In the genomic region with DNA sequence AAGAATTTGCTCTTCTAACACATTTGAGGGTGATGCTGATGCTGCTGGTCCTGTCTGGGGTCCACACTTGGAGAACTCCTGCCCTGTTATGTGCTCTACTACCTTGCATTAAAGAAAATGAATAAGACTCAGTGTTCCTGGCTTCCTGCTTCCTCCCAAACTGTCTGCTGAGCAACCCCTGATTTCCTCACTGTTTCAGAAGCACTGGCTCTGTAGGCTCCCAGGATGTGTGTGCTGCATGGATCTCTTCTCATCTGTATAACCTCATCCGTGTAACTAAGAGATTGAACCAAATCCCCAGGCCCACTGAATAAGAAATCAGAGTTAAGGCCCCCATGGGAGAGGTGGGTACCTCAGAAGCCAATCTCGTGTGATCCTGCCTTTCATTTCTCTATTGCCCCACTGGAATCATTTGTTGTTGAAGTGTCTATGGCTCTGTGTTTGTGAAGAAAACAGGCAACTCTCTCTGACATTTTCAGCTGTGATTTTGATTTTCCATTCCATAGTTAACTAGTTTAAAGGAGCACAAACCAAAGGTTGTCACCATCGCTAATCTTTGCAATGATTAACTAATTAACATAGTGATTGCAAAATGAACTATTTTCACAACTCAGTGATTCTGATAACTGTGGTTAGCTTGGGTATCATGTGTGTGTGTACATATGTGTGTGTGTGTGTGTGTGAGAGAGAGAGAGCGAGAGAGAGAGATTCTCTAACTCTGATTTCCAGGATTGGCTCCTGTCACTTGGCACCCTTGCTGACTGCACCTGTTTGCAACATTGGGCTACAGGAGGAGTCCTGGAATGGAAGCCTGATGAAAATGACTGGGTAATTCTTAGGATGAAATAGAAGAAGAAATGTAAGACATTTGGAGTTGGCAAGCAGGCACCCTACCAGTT, we compare ENCODE assay signal across 1 cellular context.
TF ChIP-seq lines count a peak whose summit lies in the region.

No MANE protein-coding gene starts in this region.

TF ChIP-seq in liver, 16 proteins besides CTCF, POLR2A, EP300 and RAD21 (continued from another document):
- TF ChIP-seq, protein P1, sequence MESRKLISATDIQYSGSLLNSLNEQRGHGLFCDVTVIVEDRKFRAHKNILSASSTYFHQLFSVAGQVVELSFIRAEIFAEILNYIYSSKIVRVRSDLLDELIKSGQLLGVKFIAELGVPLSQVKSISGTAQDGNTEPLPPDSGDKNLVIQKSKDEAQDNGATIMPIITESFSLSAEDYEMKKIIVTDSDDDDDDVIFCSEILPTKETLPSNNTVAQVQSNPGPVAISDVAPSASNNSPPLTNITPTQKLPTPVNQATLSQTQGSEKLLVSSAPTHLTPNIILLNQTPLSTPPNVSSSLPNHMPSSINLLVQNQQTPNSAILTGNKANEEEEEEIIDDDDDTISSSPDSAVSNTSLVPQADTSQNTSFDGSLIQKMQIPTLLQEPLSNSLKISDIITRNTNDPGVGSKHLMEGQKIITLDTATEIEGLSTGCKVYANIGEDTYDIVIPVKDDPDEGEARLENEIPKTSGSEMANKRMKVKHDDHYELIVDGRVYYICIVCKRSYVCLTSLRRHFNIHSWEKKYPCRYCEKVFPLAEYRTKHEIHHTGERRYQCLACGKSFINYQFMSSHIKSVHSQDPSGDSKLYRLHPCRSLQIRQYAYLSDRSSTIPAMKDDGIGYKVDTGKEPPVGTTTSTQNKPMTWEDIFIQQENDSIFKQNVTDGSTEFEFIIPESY (IDR thresholded peaks at IDR 0.05), result peak; percentile 50
- TF ChIP-seq, protein P2, sequence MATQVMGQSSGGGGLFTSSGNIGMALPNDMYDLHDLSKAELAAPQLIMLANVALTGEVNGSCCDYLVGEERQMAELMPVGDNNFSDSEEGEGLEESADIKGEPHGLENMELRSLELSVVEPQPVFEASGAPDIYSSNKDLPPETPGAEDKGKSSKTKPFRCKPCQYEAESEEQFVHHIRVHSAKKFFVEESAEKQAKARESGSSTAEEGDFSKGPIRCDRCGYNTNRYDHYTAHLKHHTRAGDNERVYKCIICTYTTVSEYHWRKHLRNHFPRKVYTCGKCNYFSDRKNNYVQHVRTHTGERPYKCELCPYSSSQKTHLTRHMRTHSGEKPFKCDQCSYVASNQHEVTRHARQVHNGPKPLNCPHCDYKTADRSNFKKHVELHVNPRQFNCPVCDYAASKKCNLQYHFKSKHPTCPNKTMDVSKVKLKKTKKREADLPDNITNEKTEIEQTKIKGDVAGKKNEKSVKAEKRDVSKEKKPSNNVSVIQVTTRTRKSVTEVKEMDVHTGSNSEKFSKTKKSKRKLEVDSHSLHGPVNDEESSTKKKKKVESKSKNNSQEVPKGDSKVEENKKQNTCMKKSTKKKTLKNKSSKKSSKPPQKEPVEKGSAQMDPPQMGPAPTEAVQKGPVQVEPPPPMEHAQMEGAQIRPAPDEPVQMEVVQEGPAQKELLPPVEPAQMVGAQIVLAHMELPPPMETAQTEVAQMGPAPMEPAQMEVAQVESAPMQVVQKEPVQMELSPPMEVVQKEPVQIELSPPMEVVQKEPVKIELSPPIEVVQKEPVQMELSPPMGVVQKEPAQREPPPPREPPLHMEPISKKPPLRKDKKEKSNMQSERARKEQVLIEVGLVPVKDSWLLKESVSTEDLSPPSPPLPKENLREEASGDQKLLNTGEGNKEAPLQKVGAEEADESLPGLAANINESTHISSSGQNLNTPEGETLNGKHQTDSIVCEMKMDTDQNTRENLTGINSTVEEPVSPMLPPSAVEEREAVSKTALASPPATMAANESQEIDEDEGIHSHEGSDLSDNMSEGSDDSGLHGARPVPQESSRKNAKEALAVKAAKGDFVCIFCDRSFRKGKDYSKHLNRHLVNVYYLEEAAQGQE (IDR thresholded peaks at IDR 0.05), result peak; percentile 32
- TF ChIP-seq YY1 (IDR thresholded peaks at IDR 0.05), result peak; percentile 53
- TF ChIP-seq, protein P3, sequence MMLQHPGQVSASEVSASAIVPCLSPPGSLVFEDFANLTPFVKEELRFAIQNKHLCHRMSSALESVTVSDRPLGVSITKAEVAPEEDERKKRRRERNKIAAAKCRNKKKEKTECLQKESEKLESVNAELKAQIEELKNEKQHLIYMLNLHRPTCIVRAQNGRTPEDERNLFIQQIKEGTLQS (IDR thresholded peaks at IDR 0.05), result no peak
- TF ChIP-seq EGR1 (IDR thresholded peaks at IDR 0.05; ENCODE audit: low read depth in 2 of 2), result peak in 1 of 2 donors; percentile 28
- TF ChIP-seq HNF4G (IDR thresholded peaks at IDR 0.05), result no peak
- peak in 1 of 2 donors; percentile 47 for TF ChIP-seq JUND (IDR thresholded peaks at IDR 0.05)
TF ChIP-seq in liver: peak in this region for 11.
